ENCODE assay signal across 8 cellular contexts in the genomic region with DNA sequence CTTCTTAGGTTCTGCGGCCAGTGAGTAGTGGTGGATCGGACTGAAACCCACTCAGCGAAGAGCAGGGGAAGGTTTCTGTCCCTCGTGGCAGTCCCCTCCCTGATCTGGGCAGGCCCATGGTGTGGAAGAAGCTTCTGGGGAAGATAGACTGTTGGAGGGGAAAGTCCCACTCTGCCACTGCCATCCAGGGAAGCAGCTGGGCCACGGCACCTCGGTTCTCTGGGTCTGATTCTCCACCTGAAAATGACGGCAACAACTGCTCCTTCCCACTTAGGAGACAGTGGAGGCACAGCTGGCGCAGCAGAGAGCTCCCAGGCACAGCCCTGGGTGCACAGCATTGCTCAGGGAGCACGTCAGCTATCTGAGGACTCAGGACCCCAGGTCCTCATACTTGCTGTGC.
"Had no signal": no experiment of that assay in that cellular context is flagged by ENCODE, and none has a peak within 500 bp of the region (broad histone marks: within the 10 kb centered on the region; RNA-seq: fewer than 3 reads in every experiment).

No MANE protein-coding gene starts in this region.

- H3K36me3 Mint-ChIP-seq: IgD-negative memory B cell had no signal

- H3K27ac Mint-ChIP-seq: GM23338, HFFc6, IgD-negative memory B cell had no signal

- H3K4me1 ChIP-seq: HAP-1 had no signal

- H3K36me3 ChIP-seq: HAP-1 had no signal

- H3K27ac ChIP-seq: HL-60 had no signal

- H3K4me1 Mint-ChIP-seq: IgD-negative memory B cell had no signal

- H3K9me3 Mint-ChIP-seq: GM23338, HFFc6, IgD-negative memory B cell had no signal

- DNase-seq: H7, HFFc6 had no signal

- H3K9me3 ChIP-seq: HAP-1 had no signal

- ATAC-seq: GM23338, HCT116, HepG2 had no signal

- H3K4me3 ChIP-seq: GM23338, HAP-1 had no signal

- H2AFZ ChIP-seq: GM23338 had no signal

- H3K4me2 ChIP-seq: GM23338 had no signal

- H3K4me3 Mint-ChIP-seq: GM23338, HFFc6, IgD-negative memory B cell had no signal
